In genomic region chr12:119748512-119748911, GRCh38 we compare ENCODE assay signal across 32 cellular contexts.
DNase-seq lines count a peak whose midpoint lies in the region; ATAC-seq lines count a peak whose summit lies in the region.
"Had no signal": no experiment of that assay in that cellular context is flagged by ENCODE, and none has a peak within 500 bp of the region (broad histone marks: within the 10 kb centered on the region; RNA-seq: fewer than 3 reads in every experiment).

No MANE protein-coding gene starts in this region.

- H3K9ac ChIP-seq in GM23248: no peak overlapping the region

- H3K27ac ChIP-seq in GM23248: 0 out of 2 replicates have a peak overlapping the region, but pooled peaks have one; percentile 30
- peak overlapping the region; percentile 82 for H3K27ac ChIP-seq in angular gyrus (ENCODE audit: low read depth, low read length)
- H3K27ac ChIP-seq in epithelial cell of prostate: no peak overlapping the region
- H3K27ac ChIP-seq in temporal lobe (ENCODE audit: low read depth, low read length): peak overlapping the region; percentile 77
- H3K27ac ChIP-seq: adrenal gland, cardiac muscle cell, coronary artery, esophagus squamous epithelium, lower lobe of right lung, PC-9, psoas muscle, tibial nerve, VCaP had no signal

- H3K27me3 ChIP-seq in GM23248 (replicated peaks; ENCODE audit: insufficient read depth): no peaks in the 10 kb centered on the region
- H3K27me3 ChIP-seq: adrenal gland, cardiac muscle cell, esophagus squamous epithelium, tibial nerve had no signal

- H3K36me3 ChIP-seq in GM23248 (ENCODE audit: low read depth): 0 out of 2 replicates have a peak, but pooled peaks cover 14% of the 10 kb centered on the region
- H3K36me3 ChIP-seq: adrenal gland, cardiac muscle cell, lower lobe of right lung had no signal

- peaks cover 15% of the 10 kb centered on the region for H3K4me1 ChIP-seq in GM23248 (ENCODE audit: insufficient read depth)
- H3K4me1 ChIP-seq: adrenal gland, esophagus squamous epithelium, lower lobe of right lung, psoas muscle, tibial nerve had no signal

- DNase-seq in GM23248 (peak; percentile 66), epithelial cell of prostate (ENCODE audit: low read depth, low spot score) (peak; percentile 10)
- DNase-seq: activated CD4-positive, alpha-beta T cell treated with anti-CD3 and anti-CD28 coated beads for 36 hours; activated CD8-positive, alpha-beta memory T cell treated with anti-CD3 and anti-CD28 coated beads, Interleukin-2, amount 50 U/mL, for 48 hours; activated CD8-positive, alpha-beta T cell treated with anti-CD3 and anti-CD28 coated beads for 36 hours; activated naive CD4-positive, alpha-beta T cell treated with anti-CD3 and anti-CD28 coated beads for 36 hours; adrenal gland; DND-41; effector memory CD8-positive, alpha-beta T cell; esophagus squamous epithelium; KBM-7; kidney glomerular epithelial cell; lower lobe of right lung; naive thymus-derived CD8-positive, alpha-beta T cell; NCI-H1092 treated with DMSO at 0.1 percent for 48 hours; NCI-H187 treated with DMSO at 0.1 percent for 48 hours; NCI-H524; NK-92 treated with Interleukin-12 subunit alpha and Interleukin-12 subunit beta, amount 100 ng/mL, for 24 hours; occipital lobe; PC-9; psoas muscle; stimulated activated CD4-positive, alpha-beta T cell treated with anti-CD3 and anti-CD28 coated beads, Interleukin-4, amount 100 ng/mL, for 1 hour; SW 1271 had no signal

- ATAC-seq in GM21360 (IDR thresholded peaks at IDR 0.05; ENCODE audit: unreplicated experiment): no peak
- no peak for ATAC-seq in HG02610 (IDR thresholded peaks at IDR 0.05; ENCODE audit: unreplicated experiment)
- no peak for ATAC-seq in GM21367 (IDR thresholded peaks at IDR 0.05; ENCODE audit: unreplicated experiment)
- ATAC-seq: activated CD4-positive, alpha-beta T cell treated with anti-CD3 and anti-CD28 coated beads for 36 hours; activated CD8-positive, alpha-beta T cell treated with anti-CD3 and anti-CD28 coated beads for 36 hours; effector memory CD8-positive, alpha-beta T cell; lower lobe of right lung; naive thymus-derived CD8-positive, alpha-beta T cell; psoas muscle had no signal

- H4K20me1 ChIP-seq in GM23248 (ENCODE audit: insufficient read depth): no peaks in the 10 kb centered on the region

- H2AFZ ChIP-seq in GM23248: no peak overlapping the region
- H2AFZ ChIP-seq: PC-9 had no signal

- no peaks in the 10 kb centered on the region for H3K79me2 ChIP-seq in GM23248 (ENCODE audit: insufficient read depth)

- no peaks in the 10 kb centered on the region for H3K9me2 ChIP-seq in GM23248 (ENCODE audit: insufficient read depth)

- peaks cover 2% of the 10 kb centered on the region for H3K9me3 ChIP-seq in GM23248 (ENCODE audit: low read depth)

- WGBS in GM23248 (ENCODE audit: low coverage in 1 of 2, low lambda C conversion rate in 2 of 2, missing lambda C conversion rate in 2 of 2), 2 experiments: 54 to 57% methylated on average over 9 of the region's 9 CpGs

- H3F3A ChIP-seq in GM23248 (ENCODE audit: insufficient read depth): peaks cover 23% of the 10 kb centered on the region

- peak overlapping the region; percentile 14 for H3K4me2 ChIP-seq in GM23248 (ENCODE audit: unreplicated experiment)
- H3K4me2 ChIP-seq: PC-9 had no signal

- in situ Hi-C loops in GM23248 (cut with MboI): no loop called here

- no peak overlapping the region for H3K4me3 ChIP-seq in GM23248
- H3K4me3 ChIP-seq: adrenal gland, cardiac muscle cell, coronary artery, esophagus squamous epithelium, lower lobe of right lung, PC-9, psoas muscle, tibial nerve had no signal
